In the genomic region with DNA sequence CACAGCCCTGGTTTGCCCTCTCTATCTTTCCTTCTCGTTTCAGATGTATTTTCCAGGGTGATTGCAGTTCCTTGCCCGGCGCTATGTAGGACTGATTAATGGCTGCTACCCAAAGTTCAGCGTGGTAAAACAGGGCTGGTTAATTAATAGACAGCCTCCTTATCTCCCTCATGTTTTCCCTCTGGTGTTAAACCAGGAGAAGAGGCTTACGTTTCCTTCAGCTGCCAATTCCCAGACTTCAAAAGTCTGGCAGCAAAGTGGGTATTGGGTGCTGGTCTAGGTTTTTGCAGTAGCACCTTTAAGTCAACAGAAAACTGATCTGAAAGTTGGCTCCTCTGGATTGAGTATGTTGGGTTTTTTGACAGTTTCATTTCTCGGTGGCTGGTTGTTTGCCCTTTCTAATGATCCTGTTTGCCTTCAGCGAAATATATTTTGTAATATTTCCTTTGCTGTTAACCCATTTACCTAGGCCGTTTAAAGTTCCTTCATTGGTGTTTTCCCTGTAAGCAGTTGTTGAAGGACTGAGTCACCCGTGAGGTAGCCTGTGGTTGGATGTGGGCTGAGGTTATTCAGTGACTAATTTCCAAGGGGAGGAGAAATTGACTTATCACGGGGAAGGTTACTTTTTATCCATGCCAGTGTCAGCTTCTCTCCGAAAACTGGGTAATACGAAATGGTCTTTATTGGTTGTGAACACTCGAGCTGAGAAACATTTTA, we compare ENCODE assay signal across 9 cellular contexts.
A peak's percentile ranks its signal among the peaks of the same experiment; 100 is the strongest.
DNase-seq lines count a peak whose midpoint lies in the region; ATAC-seq, FAIRE-seq and TF ChIP-seq lines count a peak whose summit lies in the region.
"Had no signal": no experiment of that assay in that cellular context is flagged by ENCODE, and none has a peak within 500 bp of the region (broad histone marks: within the 10 kb centered on the region; RNA-seq: fewer than 3 reads in every experiment).

No MANE protein-coding gene starts in this region.

- peaks cover 14% of the 10 kb centered on the region for H3K27me3 Mint-ChIP-seq in activated CD8-positive, alpha-beta T cell treated with anti-CD3 and anti-CD28 coated beads for 36 hours

- H3K27me3 ChIP-seq in BJ (ENCODE audit: control insufficient read depth, insufficient read depth, low read length) = no peaks in the 10 kb centered on the region

- no peak overlapping the region for H3K4me3 Mint-ChIP-seq in activated CD8-positive, alpha-beta T cell treated with anti-CD3 and anti-CD28 coated beads for 36 hours
- H3K4me3 Mint-ChIP-seq: neural crest cell had no signal

- DNase-seq in BJ (ENCODE audit: low read depth) (peak; percentile 71), GM19239 (ENCODE audit: insufficient read length, low spot score) (peak; percentile 9), HS-5 (ENCODE audit: low read depth) (peak; percentile 65), left ventricle myocardium superior (no peak), NCI-H1930 (lab: John Stamatoyannopoulos, UW) (no peak)
- DNase-seq in activated CD8-positive, alpha-beta T cell treated with anti-CD3 and anti-CD28 coated beads for 36 hours = peak; percentile 85
- peak; percentile 68 for DNase-seq in stimulated activated CD8-positive, alpha-beta memory T cell treated with anti-CD3 and anti-CD28 coated beads, Interleukin-4, amount 100 ng/mL, for 48 hours

- ATAC-seq in activated CD8-positive, alpha-beta T cell treated with anti-CD3 and anti-CD28 coated beads for 36 hours = peak; percentile 79
- ATAC-seq in left ventricle myocardium superior = peak; percentile 27
- no peak for ATAC-seq in HG02840 (IDR thresholded peaks at IDR 0.05; ENCODE audit: low FRiP score, unreplicated experiment)

- H3K36me3 ChIP-seq in BJ (ENCODE audit: control insufficient read depth, insufficient read depth, low read length) = no peaks in the 10 kb centered on the region

- intact Hi-C loops in activated CD8-positive, alpha-beta T cell treated with anti-CD3 and anti-CD28 coated beads for 36 hours (cut with micrococcal nuclease) = no loop called here
- intact Hi-C loops in left ventricle myocardium superior (cut with micrococcal nuclease) = no loop called here

- peak overlapping the region; percentile 49 for H3K27ac Mint-ChIP-seq in activated CD8-positive, alpha-beta T cell treated with anti-CD3 and anti-CD28 coated beads for 36 hours

- H3K4me1 Mint-ChIP-seq in activated CD8-positive, alpha-beta T cell treated with anti-CD3 and anti-CD28 coated beads for 36 hours (ENCODE audit: low read depth) = peaks cover 41% of the 10 kb centered on the region
- H3K4me1 Mint-ChIP-seq: neural crest cell had no signal

- no peak for TF ChIP-seq CTCF in BJ (IDR thresholded peaks at IDR 0.05; ENCODE audit: insufficient read depth, low read depth, low read length)
- TF ChIP-seq CTCF in activated CD8-positive, alpha-beta T cell treated with anti-CD3 and anti-CD28 coated beads for 36 hours (IDR thresholded peaks at IDR 0.05) = no peak

- H3K4me3 ChIP-seq in BJ (ENCODE audit: low read depth, low read length) = 0 out of 2 replicates have a peak overlapping the region, but pooled peaks have one; percentile 0

- CTCF ChIA-PET in BJ (lab: Yijun Ruan, JAX) = interaction anchor here (0.8 to 1.4 kb wide), 2 partner anchors 38 to 42 kb away, joined by 3 to 6 read pairs; no protein-coding TSS in a partner anchor
- CTCF ChIA-PET in activated CD8-positive, alpha-beta T cell treated with anti-CD3 and anti-CD28 coated beads for 36 hours (lab: Charles Lee) = no interaction called here

- H3K9me3 Mint-ChIP-seq in activated CD8-positive, alpha-beta T cell treated with anti-CD3 and anti-CD28 coated beads for 36 hours = no peaks in the 10 kb centered on the region

- POLR2A ChIA-PET in BJ (lab: Charles Lee) = no interaction called here
- POLR2A ChIA-PET in activated CD8-positive, alpha-beta T cell treated with anti-CD3 and anti-CD28 coated beads for 36 hours (lab: Charles Lee) = no interaction called here

- H3K36me3 Mint-ChIP-seq in activated CD8-positive, alpha-beta T cell treated with anti-CD3 and anti-CD28 coated beads for 36 hours (ENCODE audit: low read depth) = no peaks in the 10 kb centered on the region

- peak; percentile 82 for FAIRE-seq in GM19239 (lab: Jason Lieb, UNC)

Comparison
In these comparisons a context has a peak if more than half of its experiments do, and no peak if none do; other contexts are left out.
1. DNase-seq: peak in BJ (single experiment), GM19239 (single experiment), HS-5 (single experiment), activated CD8-positive, alpha-beta T cell treated with anti-CD3 and anti-CD28 coated beads for 36 hours (single experiment) and stimulated activated CD8-positive, alpha-beta memory T cell treated with anti-CD3 and anti-CD28 coated beads, Interleukin-4, amount 100 ng/mL, for 48 hours (single experiment); none in left ventricle myocardium superior (single experiment) and NCI-H1930 (0 of 2).